9 cellular contexts compared by ENCODE assay signal in genomic region chr10:86941991-86942421, GRCh38. TPM values are rescaled to one million over a fixed set of nuclear protein-coding genes. Genes with fewer than 3 reads are reported as not detected.
"Had no signal": no experiment of that assay in that cellular context is flagged by ENCODE, and none has a peak within 500 bp of the region (broad histone marks: within the 10 kb centered on the region; RNA-seq: fewer than 3 reads in every experiment).

No MANE protein-coding gene starts in this region.

- H3K27me3 ChIP-seq: neural progenitor cell, SJSA1 had no signal

- H3K4me2 ChIP-seq: neural progenitor cell had no signal

- ATAC-seq: stimulated activated naive B cell treated with anti-CD40 and anti-IgM and Interleukin-4, amounts not matched to agents 10 μg/mL and 1 μg/mL and 100 μg/mL, for 72 hours had no signal

- H3K9me3 Mint-ChIP-seq: activated CD4-positive, alpha-beta memory T cell treated with anti-CD3 and anti-CD28 coated beads for 36 hours; neural progenitor cell; stimulated activated naive B cell treated with anti-CD40 and anti-IgM and Interleukin-4, amounts not matched to agents 10 μg/mL and 1 μg/mL and 100 μg/mL, for 72 hours had no signal

- H3K27ac Mint-ChIP-seq: activated CD4-positive, alpha-beta memory T cell treated with anti-CD3 and anti-CD28 coated beads for 36 hours; neural progenitor cell; stimulated activated naive B cell treated with anti-CD40 and anti-IgM and Interleukin-4, amounts not matched to agents 10 μg/mL and 1 μg/mL and 100 μg/mL, for 72 hours had no signal

- H3K27ac ChIP-seq: neural progenitor cell, SJSA1 had no signal

- H3K9ac ChIP-seq: neural progenitor cell had no signal

- H3K36me3 ChIP-seq: neural progenitor cell, SJSA1 had no signal

- H3K9me3 ChIP-seq: SJSA1 had no signal

- H3K4me3 Mint-ChIP-seq: activated CD4-positive, alpha-beta memory T cell treated with anti-CD3 and anti-CD28 coated beads for 36 hours; neural progenitor cell; stimulated activated naive B cell treated with anti-CD40 and anti-IgM and Interleukin-4, amounts not matched to agents 10 μg/mL and 1 μg/mL and 100 μg/mL, for 72 hours had no signal

- H3K36me3 Mint-ChIP-seq: activated CD4-positive, alpha-beta memory T cell treated with anti-CD3 and anti-CD28 coated beads for 36 hours; neural progenitor cell; stimulated activated naive B cell treated with anti-CD40 and anti-IgM and Interleukin-4, amounts not matched to agents 10 μg/mL and 1 μg/mL and 100 μg/mL, for 72 hours had no signal

- H2AFZ ChIP-seq: neural progenitor cell had no signal

- DNase-seq: activated CD4-positive, alpha-beta memory T cell treated with anti-CD3 and anti-CD28 coated beads for 36 hours; aorta; foreskin melanocyte; mesendoderm; stimulated activated naive B cell treated with anti-CD40 and anti-IgM and Interleukin-4, amounts not matched to agents 10 μg/mL and 1 μg/mL and 100 μg/mL, for 72 hours; substantia nigra had no signal

- H3K27me3 Mint-ChIP-seq: activated CD4-positive, alpha-beta memory T cell treated with anti-CD3 and anti-CD28 coated beads for 36 hours had no signal

- H3K4me3 ChIP-seq: neural progenitor cell, SJSA1 had no signal

RNA-seq across cellular contexts. Expression of gene MMRN2, which starts 15.4 kb away (rescaled TPM):
- total RNA-seq: activated CD4-positive, alpha-beta memory T cell treated with anti-CD3 and anti-CD28 coated beads for 36 hours had no signal

RNA-seq across cellular contexts. Expression of gene SNCG, which starts 16.4 kb away (rescaled TPM):
- total RNA-seq: activated CD4-positive, alpha-beta memory T cell treated with anti-CD3 and anti-CD28 coated beads for 36 hours; myocyte had no signal

RNA-seq across cellular contexts. Expression of gene ADIRF, which starts 26.3 kb away (rescaled TPM):
- total RNA-seq: activated CD4-positive, alpha-beta memory T cell treated with anti-CD3 and anti-CD28 coated beads for 36 hours; SJSA1 had no signal
